In genomic region chr14:96693986-96694385, GRCh38 we compare ENCODE assay signal across 32 cellular contexts.
"Had no signal": no experiment of that assay in that cellular context is flagged by ENCODE, and none has a peak within 500 bp of the region (broad histone marks: within the 10 kb centered on the region; RNA-seq: fewer than 3 reads in every experiment).

No MANE protein-coding gene starts in this region.

- H3K4me3 ChIP-seq: ascending aorta, cardiac muscle cell, PC-9 had no signal

- H3K27me3 ChIP-seq: ascending aorta, cardiac muscle cell had no signal

- H3K36me3 Mint-ChIP-seq: activated naive CD8-positive, alpha-beta T cell treated with anti-CD3 and anti-CD28 coated beads, Interleukin-2, amount 10 ng/mL, durations not matched to agents 7 days and 5 days; T-cell had no signal

- H3K4me1 Mint-ChIP-seq: activated naive CD4-positive, alpha-beta T cell treated with anti-CD3 and anti-CD28 coated beads, Interleukin-2, amount 50 U/mL, for 24 hours; activated naive CD8-positive, alpha-beta T cell treated with anti-CD3 and anti-CD28 coated beads, Interleukin-2, amount 10 ng/mL, durations not matched to agents 7 days and 5 days; activated T-helper 17 cell treated with anti-CD3 and anti-CD28 coated beads, Interleukin-2, amount 50 U/mL, for 72 hours; central memory CD8-positive, alpha-beta T cell; T-cell; T-helper 17 cell had no signal

- ATAC-seq: activated CD8-positive, alpha-beta T cell treated with anti-CD3 and anti-CD28 coated beads for 36 hours; activated T-cell treated with anti-CD3 and anti-CD28 coated beads, Interleukin-2, amount 50 U/mL, for 72 hours; activated T-helper 17 cell treated with anti-CD3 and anti-CD28 coated beads, Interleukin-2, amount 50 U/mL, for 72 hours; Right ventricle myocardium inferior; SK-N-SH treated with all-trans-retinoic acid at 6 μM for 48 hours; T-cell; T-helper 17 cell had no signal

- H3K4me2 ChIP-seq: PC-9 had no signal

- H3K4me1 ChIP-seq: ascending aorta had no signal

- DNase-seq: activated CD4-positive, alpha-beta T cell treated with anti-CD3 and anti-CD28 coated beads for 1 hour; activated CD4-positive, alpha-beta T cell treated with anti-CD3 and anti-CD28 coated beads for 48 hours; activated CD4-positive, CD25-positive, alpha-beta regulatory T cell; activated CD8-positive, alpha-beta T cell treated with anti-CD3 and anti-CD28 coated beads for 36 hours; activated gamma-delta T cell; activated naive CD4-positive, alpha-beta T cell treated with Interleukin-2 at 50 U/mL for 16 hours; activated naive CD8-positive, alpha-beta T cell treated with anti-CD3 and anti-CD28 coated beads, Interleukin-2, amount 10 ng/mL, durations not matched to agents 7 days and 5 days; activated T-cell treated with anti-CD3 and anti-CD28 coated beads, Interleukin-2, amount 50 U/mL, for 1 hour; activated T-cell treated with anti-CD3 and anti-CD28 coated beads, Interleukin-2, amount 50 U/mL, for 72 hours; amygdala; NCI-H1092 treated with DMSO at 0.1 percent for 48 hours; NCI-H146; NCI-H187; NCI-H2029 treated with DMSO at 0.1 percent for 48 hours; NCI-H2107; NCI-H226; NCI-H446 treated with DMSO at 0.1 percent for 48 hours; NCI-H524 treated with DMSO at 0.1 percent for 48 hours; NK-92 treated with Interleukin-12 subunit alpha and Interleukin-12 subunit beta, amount 100 ng/mL, for 24 hours; PC-9; SIG-M5; T-cell; T-helper 17 cell had no signal

- H3K27ac Mint-ChIP-seq: activated CD8-positive, alpha-beta T cell treated with anti-CD3 and anti-CD28 coated beads for 36 hours; activated naive CD4-positive, alpha-beta T cell treated with anti-CD3 and anti-CD28 coated beads, Interleukin-2, amount 50 U/mL, for 24 hours; activated naive CD8-positive, alpha-beta T cell treated with anti-CD3 and anti-CD28 coated beads, Interleukin-2, amount 10 ng/mL, durations not matched to agents 7 days and 5 days; activated T-cell treated with anti-CD3 and anti-CD28 coated beads, Interleukin-2, amount 50 U/mL, for 72 hours; activated T-helper 17 cell treated with anti-CD3 and anti-CD28 coated beads, Interleukin-2, amount 50 U/mL, for 72 hours; T-cell; T-helper 17 cell had no signal

- H3K9me3 Mint-ChIP-seq: activated CD8-positive, alpha-beta T cell treated with anti-CD3 and anti-CD28 coated beads for 36 hours; activated naive CD4-positive, alpha-beta T cell treated with anti-CD3 and anti-CD28 coated beads, Interleukin-2, amount 50 U/mL, for 24 hours; activated naive CD8-positive, alpha-beta T cell treated with anti-CD3 and anti-CD28 coated beads, Interleukin-2, amount 10 ng/mL, durations not matched to agents 7 days and 5 days; activated T-cell treated with anti-CD3 and anti-CD28 coated beads, Interleukin-2, amount 50 U/mL, for 72 hours; activated T-helper 17 cell treated with anti-CD3 and anti-CD28 coated beads, Interleukin-2, amount 50 U/mL, for 72 hours; central memory CD8-positive, alpha-beta T cell; T-cell had no signal

- H3K36me3 ChIP-seq: ascending aorta, cardiac muscle cell had no signal

- H3K9me3 ChIP-seq: ascending aorta had no signal

- H3K4me3 Mint-ChIP-seq: activated CD8-positive, alpha-beta T cell treated with anti-CD3 and anti-CD28 coated beads for 36 hours; activated naive CD4-positive, alpha-beta T cell treated with anti-CD3 and anti-CD28 coated beads, Interleukin-2, amount 50 U/mL, for 24 hours; activated naive CD8-positive, alpha-beta T cell treated with anti-CD3 and anti-CD28 coated beads, Interleukin-2, amount 10 ng/mL, durations not matched to agents 7 days and 5 days; activated T-cell treated with anti-CD3 and anti-CD28 coated beads, Interleukin-2, amount 50 U/mL, for 72 hours; activated T-helper 17 cell treated with anti-CD3 and anti-CD28 coated beads, Interleukin-2, amount 50 U/mL, for 72 hours; central memory CD8-positive, alpha-beta T cell; T-cell; T-helper 17 cell had no signal

- H3K27ac ChIP-seq: ascending aorta, cardiac muscle cell, PC-9, RWPE1, VCaP had no signal
